In genomic region chr14:35556548-35556947, GRCh38 we compare ENCODE assay signal across 19 cellular contexts. TPM values are rescaled to one million over a fixed set of nuclear protein-coding genes. Genes with fewer than 3 reads are reported as not detected.
A peak's percentile ranks its signal among the peaks of the same experiment; 100 is the strongest.
DNase-seq lines count a peak whose midpoint lies in the region; ATAC-seq, FAIRE-seq and TF ChIP-seq lines count a peak whose summit lies in the region.
"Had no signal": no experiment of that assay in that cellular context is flagged by ENCODE, and none has a peak within 500 bp of the region (broad histone marks: within the 10 kb centered on the region; RNA-seq: fewer than 3 reads in every experiment).

No MANE protein-coding gene starts in this region.

- no peaks in the 10 kb centered on the region for H3K23me2 ChIP-seq in H1 (ENCODE audit: low read depth, low read length)

- peak overlapping the region; percentile 52 for H3K23ac ChIP-seq in H1 (ENCODE audit: insufficient read length)

- H4K20me1 ChIP-seq in H1 (replicated peaks in 1 of 2; ENCODE audit: control insufficient read depth in 1 of 2, insufficient read depth in 2 of 2, low read length in 2 of 2): no peaks in the 10 kb centered on the region
- H4K20me1 ChIP-seq: BLaER1 treated with 17β-estradiol and CSF1 and Interleukin-3, amounts not matched to agents 10 nM and 100 nM had no signal

- no peak overlapping the region for H2AK5ac ChIP-seq in H1 (ENCODE audit: low read depth, low read length)

- H3K4me3 ChIP-seq in H1 (ENCODE audit: extremely low read depth in 1 of 4, insufficient read depth in 2 of 4, low read depth in 3 of 4, low read length in 4 of 4): no peak overlapping the region
- H3K4me3 ChIP-seq: BLaER1 treated with 17β-estradiol and CSF1 and Interleukin-3, amounts not matched to agents 10 nM and 100 nM had no signal

- no peak overlapping the region for H2BK20ac ChIP-seq in H1 (ENCODE audit: low read length)

- WGBS in H1 (ENCODE audit: extremely low coverage in 1 of 2, insufficient coverage in 1 of 2, insufficient read length in 1 of 2, insufficient replicate concordance in 2 of 2, low coverage in 1 of 2, low lambda C conversion rate in 2 of 2, missing lambda C conversion rate in 1 of 2), 2 experiments: 95% methylated on average over 1 of the region's 1 CpG; no CpG with 5 or more reads in 1 of the 2 experiments

- POLR2A ChIA-PET in H1 (lab: Charles Lee; ENCODE audit: partially characterized antibody): no interaction called here

- no peak overlapping the region for H2BK120ac ChIP-seq in H1 (replicated peaks; ENCODE audit: low read depth, low read length)

- no peak overlapping the region for H4K91ac ChIP-seq in H1 (replicated peaks; ENCODE audit: insufficient read length, low read length)

- H3K27me3 ChIP-seq in H1 (replicated peaks in 1 of 4; ENCODE audit: control insufficient read depth in 3 of 4, extremely low read depth in 1 of 4, insufficient read depth in 3 of 4, low read length in 3 of 4): no peaks in the 10 kb centered on the region
- H3K27me3 ChIP-seq: BLaER1 treated with 17β-estradiol and CSF1 and Interleukin-3, amounts not matched to agents 10 nM and 100 nM had no signal

- H2AFZ ChIP-seq in H1 (ENCODE audit: low read length): no peak overlapping the region

- no peak for TF ChIP-seq EP300 in H1 (IDR thresholded peaks at IDR 0.05; ENCODE audit: borderline replicate concordance in 1 of 2, low read depth in 2 of 2, low read length in 2 of 2)

- H3K18ac ChIP-seq in H1 (ENCODE audit: extremely low read depth, low read length): no peak overlapping the region

- H2BK5ac ChIP-seq in H1 (ENCODE audit: low read depth, low read length): no peak overlapping the region

- CTCF ChIA-PET in H1 (lab: Charles Lee; ENCODE audit: partially characterized antibody): no interaction called here

- TF ChIP-seq RAD21 in H1 (IDR thresholded peaks at IDR 0.05 in 1 of 2, conservative IDR thresholded peaks at IDR 0.05 in 1 of 2; ENCODE audit: low read depth in 2 of 2, low read length in 2 of 2): no peak

- H3K56ac ChIP-seq in H1 (replicated peaks; ENCODE audit: insufficient read length, low read depth, low read length): no peak overlapping the region

- H4K8ac ChIP-seq in H1 (ENCODE audit: extremely low read depth, insufficient read depth, low read length): no peak overlapping the region

- no peak overlapping the region for H3K9ac ChIP-seq in H1 (replicated peaks in 1 of 4; ENCODE audit: extremely low read depth in 1 of 4, low read depth in 3 of 4, low read length in 3 of 4)
- H3K9ac ChIP-seq: BLaER1 treated with 17β-estradiol and CSF1 and Interleukin-3, amounts not matched to agents 10 nM and 100 nM had no signal

- no peak overlapping the region for H4K5ac ChIP-seq in H1 (ENCODE audit: insufficient read length, low read depth, low read length)

- FAIRE-seq in H1 (lab: Jason Lieb, UNC): no peak
- FAIRE-seq: G401.6, GM12891, GM19239 had no signal

- no peak overlapping the region for H3K14ac ChIP-seq in H1 (ENCODE audit: insufficient read length)

- TF ChIP-seq POLR2A in H1 (IDR thresholded peaks at IDR 0.05; ENCODE audit: control extremely low read depth in 1 of 2, low read depth in 2 of 2, low read length in 2 of 2): no peak

- TF ChIP-seq CTCF in H1 (IDR thresholded peaks at IDR 0.05; ENCODE audit: control extremely low read depth in 1 of 3, insufficient read depth in 1 of 3, low read depth in 1 of 3, low read length in 3 of 3): no peak

- no peaks in the 10 kb centered on the region for H3K79me2 ChIP-seq in H1 (ENCODE audit: control insufficient read depth in 1 of 2, insufficient read depth in 2 of 2, low read length in 2 of 2)

- no peak overlapping the region for H3K27ac ChIP-seq in H1 (ENCODE audit: low read depth, low read length)
- H3K27ac ChIP-seq: 22Rv1; BLaER1 treated with 17β-estradiol and CSF1 and Interleukin-3, amounts not matched to agents 10 nM and 100 nM had no signal

- H2BK15ac ChIP-seq in H1 (ENCODE audit: low read length): no peak overlapping the region

- H3K4me2 ChIP-seq in H1 (ENCODE audit: insufficient read depth in 1 of 2, low read depth in 2 of 2, low read length in 2 of 2): no peak overlapping the region
- H3K4me2 ChIP-seq: BLaER1 treated with 17β-estradiol and CSF1 and Interleukin-3, amounts not matched to agents 10 nM and 100 nM had no signal

- no peak for ATAC-seq in Right ventricle myocardium inferior
- ATAC-seq: HCT116, PC-3, T-helper 17 cell had no signal

- peak; percentile 31 for DNase-seq in DMS 273 (lab: John Stamatoyannopoulos, UW; ENCODE audit: unreplicated experiment)
- no peak for DNase-seq in DMS 273 treated with DMSO at 0.1 percent for 48 hours (lab: John Stamatoyannopoulos, UW)
- DNase-seq in NCI-H1105 (lab: John Stamatoyannopoulos, UW): peak; percentile 37
- peak; percentile 95 for DNase-seq in NCI-H69 (lab: John Stamatoyannopoulos, UW)
- DNase-seq in H1 (ENCODE audit: low read depth in 1 of 2, low spot score in 2 of 2): no peak
- no peak for DNase-seq in Right ventricle myocardium inferior (ENCODE audit: missing footprints)
- DNase-seq in DMS114 treated with DMSO at 0.1 percent for 48 hours (lab: John Stamatoyannopoulos, UW; ENCODE audit: unreplicated experiment): no peak
- DNase-seq in MV-4-11 (lab: John Stamatoyannopoulos, UW): no peak
- DNase-seq: DMS79 treated with DMSO at 0.1 percent for 48 hours, PC-3, T-helper 17 cell had no signal

- H3K4me1 ChIP-seq in H1 (replicated peaks in 1 of 4; ENCODE audit: control insufficient read depth in 3 of 4, insufficient read depth in 4 of 4, low read length in 3 of 4): peaks cover 0 to 3% (median 0%) of the 10 kb centered on the region in 4 experiments; a peak in 1 of 7 replicates
- H3K4me1 ChIP-seq: BLaER1 treated with 17β-estradiol and CSF1 and Interleukin-3, amounts not matched to agents 10 nM and 100 nM had no signal

- intact Hi-C loops in Right ventricle myocardium inferior (cut with DNase I): no loop called here

- H3K4ac ChIP-seq in H1 (replicated peaks; ENCODE audit: insufficient read length, low read depth, low read length): no peak overlapping the region

- H3K79me1 ChIP-seq in H1 (ENCODE audit: low read depth, low read length): no peaks in the 10 kb centered on the region

- H2BK12ac ChIP-seq in H1 (ENCODE audit: low read depth, low read length): no peak overlapping the region

- H3K36me3 ChIP-seq in H1 (ENCODE audit: control insufficient read depth in 2 of 4, insufficient read depth in 4 of 4, low read length in 3 of 4): no peaks in the 10 kb centered on the region
- H3K36me3 ChIP-seq: BLaER1 treated with 17β-estradiol and CSF1 and Interleukin-3, amounts not matched to agents 10 nM and 100 nM had no signal

- H3K9me3 ChIP-seq in H1 (ENCODE audit: insufficient read depth in 2 of 2, low read depth in 1 of 2, low read length in 1 of 2): no peaks in the 10 kb centered on the region
- H3K9me3 ChIP-seq: BLaER1 treated with 17β-estradiol and CSF1 and Interleukin-3, amounts not matched to agents 10 nM and 100 nM had no signal

TF ChIP-seq in H1, 55 proteins besides CTCF, POLR2A, EP300 and RAD21:
- TF ChIP-seq RNF2 (IDR thresholded peaks at IDR 0.05; ENCODE audit: borderline replicate concordance, low read depth, low read length, missing control alignments, poor library complexity, severe bottlenecking): no peak
- no peak for TF ChIP-seq JUND (IDR thresholded peaks at IDR 0.05; ENCODE audit: low read length)
- no peak for TF ChIP-seq MAX (IDR thresholded peaks at IDR 0.05)
- TF ChIP-seq HDAC2 (IDR thresholded peaks at IDR 0.05; ENCODE audit: borderline replicate concordance in 1 of 2, low read depth in 2 of 2, low read length in 2 of 2): no peak
- no peak for TF ChIP-seq ASH2L (IDR thresholded peaks at IDR 0.05; ENCODE audit: low read length)
- TF ChIP-seq EZH2 (IDR thresholded peaks at IDR 0.05; ENCODE audit: low read depth, low read length, severe bottlenecking): no peak
- TF ChIP-seq EGR1 (IDR thresholded peaks at IDR 0.05; ENCODE audit: borderline replicate concordance, low read depth, low read length): no peak
- no peak for TF ChIP-seq CHD1 (IDR thresholded peaks at IDR 0.05; ENCODE audit: low read depth, low read length)
- TF ChIP-seq SP1 (IDR thresholded peaks at IDR 0.05; ENCODE audit: low read depth, low read length): no peak
- no peak for TF ChIP-seq SRF (IDR thresholded peaks at IDR 0.05; ENCODE audit: low read depth, low read length)
- TF ChIP-seq HDAC6 (IDR thresholded peaks at IDR 0.05; ENCODE audit: low read depth, low read length): no peak
- no peak for TF ChIP-seq BCL11A (IDR thresholded peaks at IDR 0.05; ENCODE audit: low read depth in 2 of 2, low read length in 2 of 2)
- no peak for TF ChIP-seq CHD2 (IDR thresholded peaks at IDR 0.05; ENCODE audit: low read length)
- no peak for TF ChIP-seq RBBP5 (IDR thresholded peaks at IDR 0.05; ENCODE audit: borderline replicate concordance, low read depth, low read length)
- TF ChIP-seq ZNF274 (IDR thresholded peaks at IDR 0.05; ENCODE audit: borderline replicate concordance, extremely low read depth, low read length): no peak
- no peak for TF ChIP-seq CTBP2 (IDR thresholded peaks at IDR 0.05; ENCODE audit: borderline replicate concordance, insufficient read depth, insufficient read length, low read length)

RNA-seq across cellular contexts. Expression of gene INSM2, which starts 22.6 kb away (rescaled TPM):
- total RNA-seq in H1 (2021; fragmentation: NEBNext Ultra II Directional; extraction: Animal tissue kit (Norgen Biotek cat#: 25700)): 0.10 TPM in 1 of 2 replicates, not detected in the other
- not detected in 2 replicates for polyA plus RNA-seq in H1 (2011; rRNA removed)
- polyA plus RNA-seq in H1 (2011; cell fraction: cytosol; rRNA removed): not detected
- polyA plus RNA-seq in H1 (2011; cell fraction: nucleus; rRNA removed): not detected
- polyA plus RNA-seq in H1 (2012, experiment 1 of 2): not detected in 4 replicates
- polyA plus RNA-seq in H1 (2012, experiment 2 of 2): not detected
- 0.02 TPM for polyA plus RNA-seq in H1 (2013, experiment 1 of 2)
- not detected for polyA plus RNA-seq in H1 (2013, experiment 2 of 2)
- polyA minus RNA-seq in H1 (2011; rRNA and poly(A)+ RNA removed): not detected in 2 replicates
- polyA minus RNA-seq in H1 (2011; cell fraction: cytosol; rRNA and poly(A)+ RNA removed): not detected
- not detected for polyA minus RNA-seq in H1 (2011; cell fraction: nucleus; rRNA and poly(A)+ RNA removed)
- not detected for total RNA-seq in Right ventricle myocardium inferior
- total RNA-seq: NCI-H460, T-helper 17 cell had no signal
- polyA plus RNA-seq: IgD-negative memory B cell had no signal

Comparison
In these comparisons a context has a peak if more than half of its experiments do, and no peak if none do; other contexts are left out.
1. DNase-seq: peak in DMS 273 (single experiment), NCI-H1105 (single experiment) and NCI-H69 (single experiment); none in DMS 273 treated with DMSO at 0.1 percent for 48 hours (single experiment), H1 (0 of 2), Right ventricle myocardium inferior (single experiment), DMS114 treated with DMSO at 0.1 percent for 48 hours (single experiment) and MV-4-11 (single experiment).